ENCODE assay signal across 12 cellular contexts in the genomic region with DNA sequence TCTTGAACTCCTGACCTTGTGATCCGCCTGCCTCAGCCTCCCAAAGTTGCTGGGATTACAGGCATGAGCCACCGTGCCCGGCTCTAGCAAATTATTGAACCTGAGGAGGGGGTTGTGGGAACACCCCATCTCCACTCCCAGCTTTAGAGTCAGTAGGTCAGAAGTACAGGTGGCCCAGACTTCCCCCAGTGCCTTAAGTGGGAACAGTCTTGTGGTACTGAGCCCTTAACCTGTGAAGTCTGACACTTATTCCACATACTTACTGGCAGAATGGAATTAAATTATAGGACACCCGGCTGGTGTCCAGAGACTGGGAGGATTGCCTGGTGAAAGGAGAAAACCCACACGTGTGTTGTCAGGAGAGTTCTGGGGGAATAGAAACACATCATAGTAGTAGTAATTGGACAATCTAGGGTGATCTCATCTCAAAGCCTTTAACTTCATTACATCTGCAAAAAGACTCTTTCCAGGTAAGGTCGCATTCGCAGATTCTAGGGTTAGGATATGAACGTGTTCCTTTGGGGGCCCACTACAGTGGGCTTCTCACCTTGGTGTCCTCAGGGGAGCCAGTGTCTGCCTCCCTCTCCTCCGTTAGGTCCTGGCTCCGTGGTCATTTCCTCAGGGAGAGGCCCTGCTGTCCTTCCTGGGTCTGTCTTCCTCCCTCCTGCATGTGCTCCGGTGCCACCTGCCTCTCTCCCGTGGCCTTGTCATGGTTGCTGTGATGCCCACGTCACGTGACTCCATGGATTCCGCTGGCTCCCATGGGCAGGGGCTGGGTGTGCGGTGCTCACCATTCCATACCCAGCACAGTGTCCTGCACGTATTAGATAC.
DNase-seq lines count a peak whose midpoint lies in the region; ATAC-seq and TF ChIP-seq lines count a peak whose summit lies in the region.
"Had no signal": no experiment of that assay in that cellular context is flagged by ENCODE, and none has a peak within 500 bp of the region (broad histone marks: within the 10 kb centered on the region; RNA-seq: fewer than 3 reads in every experiment).

No MANE protein-coding gene starts in this region.

- H3K9me3 ChIP-seq in hepatocyte (ENCODE audit: low read depth), result no peaks in the 10 kb centered on the region
- H3K9me3 ChIP-seq in thoracic aorta, result no peaks in the 10 kb centered on the region
- no peaks in the 10 kb centered on the region for H3K9me3 ChIP-seq in stomach
- H3K9me3 ChIP-seq: psoas muscle had no signal

- peaks cover 34% of the 10 kb centered on the region for H4K20me1 ChIP-seq in hepatocyte (ENCODE audit: insufficient read depth, poor library complexity, severe bottlenecking)

- no peak for DNase-seq in activated naive CD4-positive, alpha-beta T cell treated with Interleukin-2 at 50 U/mL for 16 hours
- no peak for DNase-seq in activated CD4-positive, alpha-beta memory T cell treated with anti-CD3 and anti-CD28 coated beads, Interleukin-2, amount 10 ng/mL, durations not matched to agents 7 days and 5 days
- DNase-seq in hepatocyte (ENCODE audit: low spot score), result no peak
- no peak for DNase-seq in thoracic aorta (ENCODE audit: low spot score)
- DNase-seq in NCI-H526 treated with DMSO at 0.1 percent for 48 hours (lab: John Stamatoyannopoulos, UW), result no peak
- no peak for DNase-seq in stomach
- DNase-seq: dermis blood vessel endothelial cell, midbrain had no signal

- TF ChIP-seq POLR2A in stomach (IDR thresholded peaks at IDR 0.05), result no peak

- H3K4me1 Mint-ChIP-seq in activated naive CD4-positive, alpha-beta T cell treated with anti-CD3 and anti-CD28 coated beads, Interleukin-2, amount 50 U/mL, for 24 hours, result peaks cover 90% of the 10 kb centered on the region
- peaks cover 83% of the 10 kb centered on the region for H3K4me1 Mint-ChIP-seq in activated CD4-positive, alpha-beta memory T cell treated with anti-CD3 and anti-CD28 coated beads, Interleukin-2, amount 10 ng/mL, durations not matched to agents 7 days and 5 days

- H3K79me2 ChIP-seq in hepatocyte, result peaks cover 91% of the 10 kb centered on the region

- CTCF ChIA-PET in activated CD4-positive, alpha-beta memory T cell treated with anti-CD3 and anti-CD28 coated beads, Interleukin-2, amount 10 ng/mL, durations not matched to agents 7 days and 5 days (lab: Charles Lee), result interaction anchor here (0.7 to 2.4 kb wide), 6 partner anchors 15 to 826 kb away, joined by 3 to 11 read pairs (median 4); no protein-coding TSS in a partner anchor

- 85% methylated on average over 17 of the region's 17 CpGs for WGBS in hepatocyte (ENCODE audit: low lambda C conversion rate, missing lambda C conversion rate)
- WGBS in stomach, 5 donors, result 85 to 91% (median 88%) methylated on average over 17 of the region's 17 CpGs

- H3K4me3 ChIP-seq in hepatocyte, result no peak overlapping the region
- no peak overlapping the region for H3K4me3 ChIP-seq in thoracic aorta
- H3K4me3 ChIP-seq in stomach, result no peak overlapping the region
- H3K4me3 ChIP-seq: psoas muscle had no signal

- H3K36me3 Mint-ChIP-seq in activated naive CD4-positive, alpha-beta T cell treated with anti-CD3 and anti-CD28 coated beads, Interleukin-2, amount 50 U/mL, for 24 hours, result peaks cover 3% of the 10 kb centered on the region
- peaks cover 8% of the 10 kb centered on the region for H3K36me3 Mint-ChIP-seq in activated CD4-positive, alpha-beta memory T cell treated with anti-CD3 and anti-CD28 coated beads, Interleukin-2, amount 10 ng/mL, durations not matched to agents 7 days and 5 days (ENCODE audit: low read depth)

- H3K36me3 ChIP-seq in hepatocyte (replicated peaks; ENCODE audit: insufficient read depth, low read depth), result no peaks in the 10 kb centered on the region
- no peaks in the 10 kb centered on the region for H3K36me3 ChIP-seq in thoracic aorta
- no peaks in the 10 kb centered on the region for H3K36me3 ChIP-seq in stomach

- peaks cover 66% of the 10 kb centered on the region for H3K4me1 ChIP-seq in hepatocyte (ENCODE audit: insufficient read depth)
- peaks cover 21 to 61% of the 10 kb centered on the region in 2 donors for H3K4me1 ChIP-seq in thoracic aorta (ENCODE audit: control insufficient read depth in 1 of 2, low read depth in 2 of 2)
- peaks cover 30 to 87% (median 58%) of the 10 kb centered on the region in 4 donors for H3K4me1 ChIP-seq in stomach
- H3K4me1 ChIP-seq: psoas muscle had no signal

- intact Hi-C loops in stomach (cut with DNase I; ENCODE audit: low total_unique reads), result no loop called here

- TF ChIP-seq CTCF in hepatocyte (IDR thresholded peaks at IDR 0.05; ENCODE audit: poor library complexity) (no peak), thoracic aorta (IDR thresholded peaks at IDR 0.05) (no peak), stomach (IDR thresholded peaks at IDR 0.05) (no peak)

- H3K27me3 ChIP-seq in hepatocyte, result no peaks in the 10 kb centered on the region
- H3K27me3 ChIP-seq in thoracic aorta (replicated peaks; ENCODE audit: insufficient read depth), result no peaks in the 10 kb centered on the region
- H3K27me3 ChIP-seq in stomach, result no peaks in the 10 kb centered on the region

- no peaks in the 10 kb centered on the region for H3K27me3 Mint-ChIP-seq in activated naive CD4-positive, alpha-beta T cell treated with anti-CD3 and anti-CD28 coated beads, Interleukin-2, amount 50 U/mL, for 24 hours
- no peaks in the 10 kb centered on the region for H3K27me3 Mint-ChIP-seq in activated CD4-positive, alpha-beta memory T cell treated with anti-CD3 and anti-CD28 coated beads, Interleukin-2, amount 10 ng/mL, durations not matched to agents 7 days and 5 days

- no peaks in the 10 kb centered on the region for H3K9me2 ChIP-seq in hepatocyte (replicated peaks; ENCODE audit: insufficient read depth)

- TF ChIP-seq EP300 in stomach (IDR thresholded peaks at IDR 0.05), result no peak

- peak overlapping the region; percentile 96 for H3K27ac Mint-ChIP-seq in activated naive CD4-positive, alpha-beta T cell treated with anti-CD3 and anti-CD28 coated beads, Interleukin-2, amount 50 U/mL, for 24 hours
- H3K27ac Mint-ChIP-seq in activated CD4-positive, alpha-beta memory T cell treated with anti-CD3 and anti-CD28 coated beads, Interleukin-2, amount 10 ng/mL, durations not matched to agents 7 days and 5 days, result peak overlapping the region; percentile 79

- H3K4me2 ChIP-seq in hepatocyte, result peak overlapping the region; percentile 61

- no peak overlapping the region for H2AFZ ChIP-seq in hepatocyte

- POLR2A ChIA-PET in activated CD4-positive, alpha-beta memory T cell treated with anti-CD3 and anti-CD28 coated beads, Interleukin-2, amount 10 ng/mL, durations not matched to agents 7 days and 5 days (lab: Charles Lee), result interaction anchor here (0.9 to 3.0 kb wide), 8 partner anchors 8 to 62 kb away, joined by 3 to 25 read pairs (median 5); no protein-coding TSS in a partner anchor

- H3K4me3 Mint-ChIP-seq in activated naive CD4-positive, alpha-beta T cell treated with anti-CD3 and anti-CD28 coated beads, Interleukin-2, amount 50 U/mL, for 24 hours, result peak overlapping the region; percentile 85
- H3K4me3 Mint-ChIP-seq in activated CD4-positive, alpha-beta memory T cell treated with anti-CD3 and anti-CD28 coated beads, Interleukin-2, amount 10 ng/mL, durations not matched to agents 7 days and 5 days, result peak overlapping the region; percentile 27

- H3K9me3 Mint-ChIP-seq in activated naive CD4-positive, alpha-beta T cell treated with anti-CD3 and anti-CD28 coated beads, Interleukin-2, amount 50 U/mL, for 24 hours, result no peaks in the 10 kb centered on the region
- no peaks in the 10 kb centered on the region for H3K9me3 Mint-ChIP-seq in activated CD4-positive, alpha-beta memory T cell treated with anti-CD3 and anti-CD28 coated beads, Interleukin-2, amount 10 ng/mL, durations not matched to agents 7 days and 5 days

- H3K27ac ChIP-seq in hepatocyte (peak overlapping the region; percentile 92), thoracic aorta (peak overlapping the region; percentile 42 to 76), stomach (peak overlapping the region in 2 of 5 donors; percentile 60 to 62)
- H3K27ac ChIP-seq: psoas muscle had no signal

- ATAC-seq in thoracic aorta (ENCODE audit: insufficient number of reproducible peaks, low FRiP score, low read depth) (no peak), HG02870 (IDR thresholded peaks at IDR 0.05; ENCODE audit: unreplicated experiment) (no peak)
- ATAC-seq: psoas muscle, SK-N-SH treated with all-trans-retinoic acid at 6 μM for 48 hours had no signal
